Comparison of ENCODE assay signal across 8 cellular contexts in the genomic region with DNA sequence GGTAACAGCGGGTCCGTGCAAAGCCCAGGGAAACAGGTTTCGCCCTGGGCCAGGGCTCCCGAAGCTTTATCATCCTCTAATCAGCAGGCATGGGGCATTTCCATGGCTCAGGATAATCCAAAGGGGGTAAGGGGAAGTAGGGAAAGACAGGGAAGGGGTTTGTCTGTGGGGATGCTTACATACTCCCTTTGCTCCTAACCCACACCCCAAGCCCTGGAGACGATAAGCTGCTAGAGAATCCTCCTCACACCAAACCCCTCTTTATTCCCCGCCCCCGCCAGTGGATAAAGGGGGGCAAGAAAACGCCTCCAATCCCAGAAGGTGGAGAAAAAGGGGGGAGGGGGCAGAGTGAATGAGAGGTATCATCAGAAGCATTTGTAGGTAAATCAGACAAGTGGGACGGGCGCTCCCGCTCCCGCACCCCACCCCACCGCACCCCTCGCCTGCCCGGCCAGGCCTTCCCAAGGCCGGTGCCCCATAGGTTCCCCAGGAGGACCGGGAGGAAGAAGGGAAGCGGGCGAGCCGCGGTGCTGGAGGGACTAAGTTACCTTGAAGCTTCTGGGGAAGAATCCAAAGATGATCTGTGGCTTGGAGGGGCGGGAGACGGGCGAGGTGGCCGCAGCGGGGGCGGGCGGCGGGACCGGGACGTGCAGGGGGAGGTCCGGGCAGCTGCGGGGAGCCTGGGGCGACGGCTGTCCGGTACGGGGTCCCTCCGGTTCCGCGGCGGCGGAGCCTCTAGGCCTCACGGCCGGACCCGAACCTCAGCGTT. TPM values are rescaled to one million over a fixed set of nuclear protein-coding genes. Genes with fewer than 3 reads are reported as not detected.
DNase-seq lines count a peak whose midpoint lies in the region; ATAC-seq and TF ChIP-seq lines count a peak whose summit lies in the region.

No MANE protein-coding gene starts in this region.

- H3K9ac ChIP-seq in SU-DHL-6 (ENCODE audit: low read length) (peak overlapping the region; percentile 78), mesendoderm (ENCODE audit: low read length) (peak overlapping the region; percentile 91)

- WGBS in ectodermal cell, 2 experiments: 0% methylated on average over 43 to 46 of the region's 46 CpGs
- WGBS in mesendoderm (ENCODE audit: extremely low coverage, insufficient coverage, low lambda C conversion rate): no CpG with 5 or more reads among the region's 46 CpGs

- H3K4me1 ChIP-seq in ectodermal cell (ENCODE audit: control insufficient read depth, insufficient read depth, low read length) (no peaks in the 10 kb centered on the region), mesendoderm (ENCODE audit: control insufficient read depth, low read depth, low read length) (no peaks in the 10 kb centered on the region), upper lobe of right lung (peaks cover 18% of the 10 kb centered on the region)

- intact Hi-C loops in upper lobe of right lung (cut with DNase I): no loop called here

- H3K79me2 ChIP-seq in SU-DHL-6 (ENCODE audit: insufficient read depth, low read length) (peaks cover 35% of the 10 kb centered on the region), mesendoderm (ENCODE audit: control insufficient read depth, insufficient read depth, low read length) (peaks cover 20% of the 10 kb centered on the region)

- peak overlapping the region; percentile 84 for H3K23ac ChIP-seq in mesendoderm (ENCODE audit: low read length)

- peaks cover 2% of the 10 kb centered on the region for H3K79me1 ChIP-seq in mesendoderm (ENCODE audit: low read length)

- H3K4me3 ChIP-seq in GM12864 (ENCODE audit: low read depth, low read length) (peak overlapping the region; percentile 88), SU-DHL-6 (ENCODE audit: insufficient read depth, low read length, poor library complexity, severe bottlenecking) (peak overlapping the region; percentile 98), ectodermal cell (ENCODE audit: insufficient read depth, low read depth, low read length) (peak overlapping the region; percentile 97), mesendoderm (ENCODE audit: low read length) (peak overlapping the region; percentile 60), upper lobe of right lung (peak overlapping the region; percentile 86)

- peak overlapping the region; percentile 44 for H3K4ac ChIP-seq in mesendoderm (ENCODE audit: low read depth, low read length)

- H3K9me3 ChIP-seq in SU-DHL-6 (ENCODE audit: insufficient read depth, low read length) (no peaks in the 10 kb centered on the region), ectodermal cell (ENCODE audit: control insufficient read depth, low read length) (no peaks in the 10 kb centered on the region), upper lobe of right lung (no peaks in the 10 kb centered on the region)

- no peak for TF ChIP-seq CTCF in GM12864 (IDR thresholded peaks at IDR 0.05; ENCODE audit: low read depth, low read length, missing control alignments)
- no peak for TF ChIP-seq CTCF in SU-DHL-6 (IDR thresholded peaks at IDR 0.05; ENCODE audit: insufficient read depth, low read length, poor library complexity, severe bottlenecking)
- TF ChIP-seq CTCF in upper lobe of right lung (IDR thresholded peaks at IDR 0.05): no peak

- H3K27me3 ChIP-seq in SU-DHL-6 (ENCODE audit: low read length) (no peaks in the 10 kb centered on the region), ectodermal cell (ENCODE audit: control insufficient read depth, insufficient read depth, low read length, poor library complexity, severe bottlenecking) (no peaks in the 10 kb centered on the region), mesendoderm (ENCODE audit: insufficient read depth, low read length, poor library complexity) (no peaks in the 10 kb centered on the region), upper lobe of right lung (no peaks in the 10 kb centered on the region)

- no peak overlapping the region for H2AK5ac ChIP-seq in mesendoderm (ENCODE audit: low read length)

- H3K27ac ChIP-seq in SU-DHL-6 (ENCODE audit: low read depth, low read length) (peak overlapping the region; percentile 37), ectodermal cell (ENCODE audit: insufficient read depth, low read depth, low read length, poor library complexity, severe bottlenecking) (peak overlapping the region; percentile 91), mesendoderm (ENCODE audit: low read depth, low read length) (peak overlapping the region; percentile 97), upper lobe of right lung (peak overlapping the region; percentile 88)

- no peak overlapping the region for H2BK120ac ChIP-seq in mesendoderm (ENCODE audit: low read depth, low read length)

- no peaks in the 10 kb centered on the region for H4K20me1 ChIP-seq in SU-DHL-6 (ENCODE audit: low read depth, low read length)

- no peak overlapping the region for H2BK5ac ChIP-seq in mesendoderm (ENCODE audit: low read length)

- H3K9me2 ChIP-seq in SU-DHL-6 (replicated peaks; ENCODE audit: insufficient read depth, low read length): no peaks in the 10 kb centered on the region

- peak overlapping the region; percentile 77 for H3K4me2 ChIP-seq in SU-DHL-6 (ENCODE audit: low read depth, low read length, poor library complexity, severe bottlenecking)
- peak overlapping the region; percentile 74 for H3K4me2 ChIP-seq in mesendoderm (ENCODE audit: low read length)

- DNase-seq in A172 (ENCODE audit: low spot score): peak; percentile 5
- DNase-seq in GM12864 (ENCODE audit: low read depth): no peak
- peak; percentile 61 for DNase-seq in mesendoderm
- no peak for DNase-seq in upper lobe of right lung
- no peak for DNase-seq in 8988T

- H3K36me3 ChIP-seq in SU-DHL-6 (ENCODE audit: low read length) (peaks cover 19% of the 10 kb centered on the region), ectodermal cell (ENCODE audit: control insufficient read depth, insufficient read depth, low read length) (peaks cover 12% of the 10 kb centered on the region), mesendoderm (ENCODE audit: control insufficient read depth, insufficient read depth, low read length) (peaks cover 2% of the 10 kb centered on the region), upper lobe of right lung (peaks cover 24% of the 10 kb centered on the region)

- peak overlapping the region; percentile 92 for H3K56ac ChIP-seq in mesendoderm (ENCODE audit: low read length)

- ATAC-seq in HG03095 (IDR thresholded peaks at IDR 0.05; ENCODE audit: unreplicated experiment) (peak; percentile 10), upper lobe of right lung (peak; percentile 33)

- peak overlapping the region; percentile 68 for H2AFZ ChIP-seq in SU-DHL-6 (ENCODE audit: low read depth, low read length, severe bottlenecking)

- peaks cover 3% of the 10 kb centered on the region; the same call in 1 of the 2 replicates for H3F3A ChIP-seq in SU-DHL-6 (ENCODE audit: insufficient read depth)

- no peak overlapping the region for H2BK15ac ChIP-seq in mesendoderm (replicated peaks; ENCODE audit: low read depth)

- no peak overlapping the region for H4K5ac ChIP-seq in mesendoderm (ENCODE audit: low read length)

- H4K8ac ChIP-seq in mesendoderm (ENCODE audit: low read depth, low read length): no peak overlapping the region

- peak overlapping the region; percentile 86 for H3K18ac ChIP-seq in mesendoderm (ENCODE audit: low read length)

RNA-seq across cellular contexts. Expression of a gene that starts 0.8 kb away (rescaled TPM):
- total RNA-seq in A172 (2014; rRNA removed; shearing (Covaris generic)): 11.7 and 12.6 TPM in 2 replicates
- polyA plus RNA-seq in ectodermal cell (2013, experiment 1 of 4): 67.8 TPM
- polyA plus RNA-seq in ectodermal cell (2013, experiment 2 of 4): 77.3 TPM
- polyA plus RNA-seq in ectodermal cell (2013, experiment 3 of 4): 64.6 TPM
- polyA plus RNA-seq in ectodermal cell (2013, experiment 4 of 4): 67.2 TPM
- polyA plus RNA-seq in mesendoderm (2013, experiment 1 of 2): 40.7 TPM
- 41.7 TPM for polyA plus RNA-seq in mesendoderm (2013, experiment 2 of 2)
- total RNA-seq in upper lobe of right lung: 46.0 TPM

Comparison
In these comparisons a context has a peak if more than half of its experiments do, and no peak if none do; other contexts are left out.
1. DNase-seq: peak in A172 (single experiment) and mesendoderm (single experiment); none in GM12864 (single experiment), upper lobe of right lung (single experiment) and 8988T (single experiment).
2. H3K27ac ChIP-seq: peak in every context shown above with its lines; median percentile 97 in mesendoderm; 91 in ectodermal cell; 88 in upper lobe of right lung; 37 in SU-DHL-6.
3. Peak in every context shown above with its lines, with median percentiles within 50 percentile points of each other: H3K4me3 ChIP-seq.